ENCODE assay signal across 1 cellular context in genomic region chr17:43211123-43211479, GRCh38.
TF ChIP-seq lines count a peak whose summit lies in the region.

No MANE protein-coding gene starts in this region.

TF ChIP-seq in HepG2, 621 proteins besides CTCF, POLR2A, EP300 and RAD21 (continued from another document):
- TF ChIP-seq, protein P1, sequence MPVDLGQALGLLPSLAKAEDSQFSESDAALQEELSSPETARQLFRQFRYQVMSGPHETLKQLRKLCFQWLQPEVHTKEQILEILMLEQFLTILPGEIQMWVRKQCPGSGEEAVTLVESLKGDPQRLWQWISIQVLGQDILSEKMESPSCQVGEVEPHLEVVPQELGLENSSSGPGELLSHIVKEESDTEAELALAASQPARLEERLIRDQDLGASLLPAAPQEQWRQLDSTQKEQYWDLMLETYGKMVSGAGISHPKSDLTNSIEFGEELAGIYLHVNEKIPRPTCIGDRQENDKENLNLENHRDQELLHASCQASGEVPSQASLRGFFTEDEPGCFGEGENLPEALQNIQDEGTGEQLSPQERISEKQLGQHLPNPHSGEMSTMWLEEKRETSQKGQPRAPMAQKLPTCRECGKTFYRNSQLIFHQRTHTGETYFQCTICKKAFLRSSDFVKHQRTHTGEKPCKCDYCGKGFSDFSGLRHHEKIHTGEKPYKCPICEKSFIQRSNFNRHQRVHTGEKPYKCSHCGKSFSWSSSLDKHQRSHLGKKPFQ (CRISPR knock-in tag; IDR thresholded peaks at IDR 0.05; ENCODE audit: insufficient replicate concordance) = no peak
- TF ChIP-seq ZBTB21 (CRISPR knock-in tag; IDR thresholded peaks at IDR 0.05) (no peak), ZNF124 (CRISPR knock-in tag; IDR thresholded peaks at IDR 0.05) (peak; percentile 67; the same call in 1 of the 2 replicates), ZNF501 (CRISPR knock-in tag; IDR thresholded peaks at IDR 0.05) (no peak), LRRFIP1 (CRISPR knock-in tag; conservative IDR thresholded peaks at IDR 0.05) (no peak), ZBTB4 (CRISPR knock-in tag; IDR thresholded peaks at IDR 0.05; ENCODE audit: borderline replicate concordance) (no peak), HOXA3 (CRISPR knock-in tag; IDR thresholded peaks at IDR 0.05) (no peak), SMAD1 (CRISPR knock-in tag; IDR thresholded peaks at IDR 0.05; ENCODE audit: borderline replicate concordance, low read depth) (no peak), ZNF354B (CRISPR knock-in tag; IDR thresholded peaks at IDR 0.05) (peak; percentile 39; the same call in 1 of the 2 replicates), MIER3 (CRISPR knock-in tag; IDR thresholded peaks at IDR 0.05; ENCODE audit: borderline replicate concordance) (0 out of 2 replicates have a peak, but pooled peaks have one; percentile 12), MBD4 (IDR thresholded peaks at IDR 0.05; ENCODE audit: borderline replicate concordance, low read length) (peak; percentile 59; the same call in 1 of the 2 replicates), DMAP1 (CRISPR knock-in tag; IDR thresholded peaks at IDR 0.05) (no peak), GATAD2A (CRISPR knock-in tag; IDR thresholded peaks at IDR 0.05) (peak; percentile 10), NFATC3 (CRISPR knock-in tag; IDR thresholded peaks at IDR 0.05) (no peak), FOXA3 (CRISPR knock-in tag; IDR thresholded peaks at IDR 0.05) (0 out of 2 replicates have a peak, but pooled peaks have one; percentile 12), ZNF816 (CRISPR knock-in tag; IDR thresholded peaks at IDR 0.05; ENCODE audit: borderline replicate concordance) (no peak)
- TF ChIP-seq, protein P2, sequence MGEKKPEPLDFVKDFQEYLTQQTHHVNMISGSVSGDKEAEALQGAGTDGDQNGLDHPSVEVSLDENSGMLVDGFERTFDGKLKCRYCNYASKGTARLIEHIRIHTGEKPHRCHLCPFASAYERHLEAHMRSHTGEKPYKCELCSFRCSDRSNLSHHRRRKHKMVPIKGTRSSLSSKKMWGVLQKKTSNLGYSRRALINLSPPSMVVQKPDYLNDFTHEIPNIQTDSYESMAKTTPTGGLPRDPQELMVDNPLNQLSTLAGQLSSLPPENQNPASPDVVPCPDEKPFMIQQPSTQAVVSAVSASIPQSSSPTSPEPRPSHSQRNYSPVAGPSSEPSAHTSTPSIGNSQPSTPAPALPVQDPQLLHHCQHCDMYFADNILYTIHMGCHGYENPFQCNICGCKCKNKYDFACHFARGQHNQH (CRISPR knock-in tag; IDR thresholded peaks at IDR 0.05) = peak; percentile 11; the same call in 1 of the 2 replicates
- TF ChIP-seq, protein P3, sequence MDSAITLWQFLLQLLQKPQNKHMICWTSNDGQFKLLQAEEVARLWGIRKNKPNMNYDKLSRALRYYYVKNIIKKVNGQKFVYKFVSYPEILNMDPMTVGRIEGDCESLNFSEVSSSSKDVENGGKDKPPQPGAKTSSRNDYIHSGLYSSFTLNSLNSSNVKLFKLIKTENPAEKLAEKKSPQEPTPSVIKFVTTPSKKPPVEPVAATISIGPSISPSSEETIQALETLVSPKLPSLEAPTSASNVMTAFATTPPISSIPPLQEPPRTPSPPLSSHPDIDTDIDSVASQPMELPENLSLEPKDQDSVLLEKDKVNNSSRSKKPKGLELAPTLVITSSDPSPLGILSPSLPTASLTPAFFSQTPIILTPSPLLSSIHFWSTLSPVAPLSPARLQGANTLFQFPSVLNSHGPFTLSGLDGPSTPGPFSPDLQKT (CRISPR knock-in tag; IDR thresholded peaks at IDR 0.05; ENCODE audit: borderline replicate concordance) = no peak
- TF ChIP-seq, protein P4, sequence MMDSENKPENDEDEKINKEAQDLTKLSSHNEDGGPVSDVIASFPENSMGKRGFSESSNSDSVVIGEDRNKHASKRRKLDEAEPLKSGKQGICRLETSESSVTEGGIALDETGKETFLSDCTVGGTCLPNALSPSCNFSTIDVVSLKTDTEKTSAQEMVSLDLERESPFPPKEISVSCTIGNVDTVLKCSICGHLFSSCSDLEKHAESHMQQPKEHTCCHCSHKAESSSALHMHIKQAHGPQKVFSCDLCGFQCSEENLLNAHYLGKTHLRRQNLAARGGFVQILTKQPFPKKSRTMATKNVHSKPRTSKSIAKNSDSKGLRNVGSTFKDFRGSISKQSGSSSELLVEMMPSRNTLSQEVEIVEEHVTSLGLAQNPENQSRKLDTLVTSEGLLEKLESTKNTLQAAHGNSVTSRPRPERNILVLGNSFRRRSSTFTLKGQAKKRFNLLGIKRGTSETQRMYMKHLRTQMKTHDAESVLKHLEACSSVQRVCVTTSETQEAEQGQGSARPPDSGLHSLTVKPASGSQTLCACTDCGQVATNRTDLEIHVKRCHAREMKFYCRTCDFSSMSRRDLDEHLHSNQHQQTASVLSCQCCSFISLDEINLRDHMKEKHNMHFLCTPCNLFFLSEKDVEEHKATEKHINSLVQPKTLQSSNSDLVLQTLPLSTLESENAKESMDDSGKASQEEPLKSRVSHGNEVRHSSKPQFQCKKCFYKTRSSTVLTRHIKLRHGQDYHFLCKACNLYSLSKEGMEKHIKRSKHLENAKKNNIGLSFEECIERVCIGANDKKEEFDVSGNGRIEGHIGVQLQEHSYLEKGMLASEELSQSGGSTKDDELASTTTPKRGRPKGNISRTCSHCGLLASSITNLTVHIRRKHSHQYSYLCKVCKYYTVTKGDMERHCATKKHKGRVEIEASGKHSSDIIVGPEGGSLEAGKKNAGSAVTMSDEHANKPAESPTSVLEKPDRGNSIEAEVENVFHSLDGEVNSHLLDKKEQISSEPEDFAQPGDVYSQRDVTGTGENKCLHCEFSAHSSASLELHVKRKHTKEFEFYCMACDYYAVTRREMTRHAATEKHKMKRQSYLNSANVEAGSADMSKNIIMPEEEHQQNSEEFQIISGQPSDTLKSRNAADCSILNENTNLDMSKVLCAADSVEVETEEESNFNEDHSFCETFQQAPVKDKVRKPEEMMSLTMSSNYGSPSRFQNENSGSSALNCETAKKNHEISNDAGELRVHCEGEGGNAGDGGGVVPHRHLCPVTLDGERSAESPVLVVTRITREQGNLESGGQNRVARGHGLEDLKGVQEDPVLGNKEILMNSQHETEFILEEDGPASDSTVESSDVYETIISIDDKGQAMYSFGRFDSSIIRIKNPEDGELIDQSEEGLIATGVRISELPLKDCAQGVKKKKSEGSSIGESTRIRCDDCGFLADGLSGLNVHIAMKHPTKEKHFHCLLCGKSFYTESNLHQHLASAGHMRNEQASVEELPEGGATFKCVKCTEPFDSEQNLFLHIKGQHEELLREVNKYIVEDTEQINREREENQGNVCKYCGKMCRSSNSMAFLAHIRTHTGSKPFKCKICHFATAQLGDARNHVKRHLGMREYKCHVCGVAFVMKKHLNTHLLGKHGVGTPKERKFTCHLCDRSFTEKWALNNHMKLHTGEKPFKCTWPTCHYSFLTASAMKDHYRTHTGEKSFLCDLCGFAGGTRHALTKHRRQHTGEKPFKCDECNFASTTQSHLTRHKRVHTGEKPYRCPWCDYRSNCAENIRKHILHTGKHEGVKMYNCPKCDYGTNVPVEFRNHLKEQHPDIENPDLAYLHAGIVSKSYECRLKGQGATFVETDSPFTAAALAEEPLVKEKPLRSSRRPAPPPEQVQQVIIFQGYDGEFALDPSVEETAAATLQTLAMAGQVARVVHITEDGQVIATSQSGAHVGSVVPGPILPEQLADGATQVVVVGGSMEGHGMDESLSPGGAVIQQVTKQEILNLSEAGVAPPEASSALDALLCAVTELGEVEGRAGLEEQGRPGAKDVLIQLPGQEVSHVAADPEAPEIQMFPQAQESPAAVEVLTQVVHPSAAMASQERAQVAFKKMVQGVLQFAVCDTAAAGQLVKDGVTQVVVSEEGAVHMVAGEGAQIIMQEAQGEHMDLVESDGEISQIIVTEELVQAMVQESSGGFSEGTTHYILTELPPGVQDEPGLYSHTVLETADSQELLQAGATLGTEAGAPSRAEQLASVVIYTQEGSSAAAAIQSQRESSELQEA (CRISPR knock-in tag; IDR thresholded peaks at IDR 0.05; ENCODE audit: not compliant biosample characterization) = no peak
- TF ChIP-seq, protein P5, sequence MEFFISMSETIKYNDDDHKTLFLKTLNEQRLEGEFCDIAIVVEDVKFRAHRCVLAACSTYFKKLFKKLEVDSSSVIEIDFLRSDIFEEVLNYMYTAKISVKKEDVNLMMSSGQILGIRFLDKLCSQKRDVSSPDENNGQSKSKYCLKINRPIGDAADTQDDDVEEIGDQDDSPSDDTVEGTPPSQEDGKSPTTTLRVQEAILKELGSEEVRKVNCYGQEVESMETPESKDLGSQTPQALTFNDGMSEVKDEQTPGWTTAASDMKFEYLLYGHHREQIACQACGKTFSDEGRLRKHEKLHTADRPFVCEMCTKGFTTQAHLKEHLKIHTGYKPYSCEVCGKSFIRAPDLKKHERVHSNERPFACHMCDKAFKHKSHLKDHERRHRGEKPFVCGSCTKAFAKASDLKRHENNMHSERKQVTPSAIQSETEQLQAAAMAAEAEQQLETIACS (CRISPR knock-in tag; IDR thresholded peaks at IDR 0.05) = no peak
- TF ChIP-seq, protein P6, sequence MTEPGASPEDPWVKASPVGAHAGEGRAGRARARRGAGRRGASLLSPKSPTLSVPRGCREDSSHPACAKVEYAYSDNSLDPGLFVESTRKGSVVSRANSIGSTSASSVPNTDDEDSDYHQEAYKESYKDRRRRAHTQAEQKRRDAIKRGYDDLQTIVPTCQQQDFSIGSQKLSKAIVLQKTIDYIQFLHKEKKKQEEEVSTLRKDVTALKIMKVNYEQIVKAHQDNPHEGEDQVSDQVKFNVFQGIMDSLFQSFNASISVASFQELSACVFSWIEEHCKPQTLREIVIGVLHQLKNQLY (CRISPR knock-in tag; IDR thresholded peaks at IDR 0.05) = no peak; the same call in 1 of the 2 replicates
